Comparison of ENCODE assay signal across 2 cellular contexts in the genomic region with DNA sequence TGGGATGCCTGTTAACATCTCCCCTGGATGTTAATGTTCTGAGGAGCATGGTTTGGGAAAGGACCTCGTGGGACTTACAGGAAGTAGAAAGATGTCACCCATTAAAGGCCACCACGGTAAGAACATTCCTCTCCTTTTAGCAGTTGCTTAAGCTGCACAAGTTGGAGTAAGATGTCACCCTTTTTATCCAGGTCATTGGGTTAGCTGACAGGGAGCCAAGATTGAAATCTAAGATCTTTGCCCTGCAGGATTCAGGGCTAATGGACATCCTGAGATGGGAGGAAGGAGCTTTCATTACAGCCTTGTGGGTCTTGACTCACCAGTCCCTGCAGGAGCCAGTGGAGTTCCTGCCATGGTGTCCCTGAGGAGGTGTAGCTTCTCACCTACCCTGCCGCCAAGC.
TF ChIP-seq lines count a peak whose summit lies in the region.

No MANE protein-coding gene starts in this region.

TF ChIP-seq in HepG2, 621 proteins besides CTCF, POLR2A, EP300 and RAD21:
- TF ChIP-seq, protein P1, sequence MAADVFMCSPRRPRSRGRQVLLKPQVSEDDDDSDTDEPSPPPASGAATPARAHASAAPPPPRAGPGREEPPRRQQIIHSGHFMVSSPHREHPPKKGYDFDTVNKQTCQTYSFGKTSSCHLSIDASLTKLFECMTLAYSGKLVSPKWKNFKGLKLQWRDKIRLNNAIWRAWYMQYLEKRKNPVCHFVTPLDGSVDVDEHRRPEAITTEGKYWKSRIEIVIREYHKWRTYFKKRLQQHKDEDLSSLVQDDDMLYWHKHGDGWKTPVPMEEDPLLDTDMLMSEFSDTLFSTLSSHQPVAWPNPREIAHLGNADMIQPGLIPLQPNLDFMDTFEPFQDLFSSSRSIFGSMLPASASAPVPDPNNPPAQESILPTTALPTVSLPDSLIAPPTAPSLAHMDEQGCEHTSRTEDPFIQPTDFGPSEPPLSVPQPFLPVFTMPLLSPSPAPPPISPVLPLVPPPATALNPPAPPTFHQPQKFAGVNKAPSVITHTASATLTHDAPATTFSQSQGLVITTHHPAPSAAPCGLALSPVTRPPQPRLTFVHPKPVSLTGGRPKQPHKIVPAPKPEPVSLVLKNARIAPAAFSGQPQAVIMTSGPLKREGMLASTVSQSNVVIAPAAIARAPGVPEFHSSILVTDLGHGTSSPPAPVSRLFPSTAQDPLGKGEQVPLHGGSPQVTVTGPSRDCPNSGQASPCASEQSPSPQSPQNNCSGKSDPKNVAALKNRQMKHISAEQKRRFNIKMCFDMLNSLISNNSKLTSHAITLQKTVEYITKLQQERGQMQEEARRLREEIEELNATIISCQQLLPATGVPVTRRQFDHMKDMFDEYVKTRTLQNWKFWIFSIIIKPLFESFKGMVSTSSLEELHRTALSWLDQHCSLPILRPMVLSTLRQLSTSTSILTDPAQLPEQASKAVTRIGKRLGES (CRISPR knock-in tag; IDR thresholded peaks at IDR 0.05; ENCODE audit: borderline replicate concordance): no peak
- TF ChIP-seq, protein P2, sequence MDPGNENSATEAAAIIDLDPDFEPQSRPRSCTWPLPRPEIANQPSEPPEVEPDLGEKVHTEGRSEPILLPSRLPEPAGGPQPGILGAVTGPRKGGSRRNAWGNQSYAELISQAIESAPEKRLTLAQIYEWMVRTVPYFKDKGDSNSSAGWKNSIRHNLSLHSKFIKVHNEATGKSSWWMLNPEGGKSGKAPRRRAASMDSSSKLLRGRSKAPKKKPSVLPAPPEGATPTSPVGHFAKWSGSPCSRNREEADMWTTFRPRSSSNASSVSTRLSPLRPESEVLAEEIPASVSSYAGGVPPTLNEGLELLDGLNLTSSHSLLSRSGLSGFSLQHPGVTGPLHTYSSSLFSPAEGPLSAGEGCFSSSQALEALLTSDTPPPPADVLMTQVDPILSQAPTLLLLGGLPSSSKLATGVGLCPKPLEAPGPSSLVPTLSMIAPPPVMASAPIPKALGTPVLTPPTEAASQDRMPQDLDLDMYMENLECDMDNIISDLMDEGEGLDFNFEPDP (CRISPR knock-in tag; conservative IDR thresholded peaks at IDR 0.05): 0 out of 2 replicates have a peak, but pooled peaks have one; percentile 55

TF ChIP-seq in H1, 55 proteins besides CTCF, POLR2A, EP300 and RAD21:
- TF ChIP-seq SIRT6 (IDR thresholded peaks at IDR 0.05; ENCODE audit: low read length) (no peak), FOSL1 (IDR thresholded peaks at IDR 0.05; ENCODE audit: insufficient read depth, low read depth, low read length) (no peak), RFX5 (IDR thresholded peaks at IDR 0.05; ENCODE audit: borderline replicate concordance, low read depth, low read length) (no peak), SAP30 (IDR thresholded peaks at IDR 0.05; ENCODE audit: insufficient read depth, insufficient replicate concordance, low read length) (no peak), ASH2L (IDR thresholded peaks at IDR 0.05; ENCODE audit: low read length) (no peak), EZH2 (IDR thresholded peaks at IDR 0.05; ENCODE audit: low read depth, low read length, severe bottlenecking) (no peak), CBX5 (IDR thresholded peaks at IDR 0.05; ENCODE audit: low read depth, low read length) (no peak), SIN3A (conservative IDR thresholded peaks at IDR 0.05 in 1 of 2, IDR thresholded peaks at IDR 0.05 in 1 of 2; ENCODE audit: low read depth in 1 of 2, low read length in 2 of 2) (no peak), CEBPB (IDR thresholded peaks at IDR 0.05; ENCODE audit: low read depth, low read length) (no peak), PHF8 (conservative IDR thresholded peaks at IDR 0.05; ENCODE audit: low read depth, low read length) (no peak), RBBP5 (IDR thresholded peaks at IDR 0.05; ENCODE audit: borderline replicate concordance, low read depth, low read length) (no peak), TBP (IDR thresholded peaks at IDR 0.05; ENCODE audit: low read depth, low read length) (no peak), EGR1 (IDR thresholded peaks at IDR 0.05; ENCODE audit: borderline replicate concordance, low read depth, low read length) (no peak), POLR2AphosphoS5 (IDR thresholded peaks at IDR 0.05; ENCODE audit: low read depth, low read length) (no peak), GABPA (IDR thresholded peaks at IDR 0.05; ENCODE audit: borderline replicate concordance, insufficient read depth, low read length) (no peak), TCF12 (IDR thresholded peaks at IDR 0.05; ENCODE audit: low read depth, low read length) (no peak), TEAD4 (IDR thresholded peaks at IDR 0.05; ENCODE audit: low read depth, low read length) (no peak), SRF (IDR thresholded peaks at IDR 0.05; ENCODE audit: low read depth, low read length) (no peak)
- TF ChIP-seq, protein P3, sequence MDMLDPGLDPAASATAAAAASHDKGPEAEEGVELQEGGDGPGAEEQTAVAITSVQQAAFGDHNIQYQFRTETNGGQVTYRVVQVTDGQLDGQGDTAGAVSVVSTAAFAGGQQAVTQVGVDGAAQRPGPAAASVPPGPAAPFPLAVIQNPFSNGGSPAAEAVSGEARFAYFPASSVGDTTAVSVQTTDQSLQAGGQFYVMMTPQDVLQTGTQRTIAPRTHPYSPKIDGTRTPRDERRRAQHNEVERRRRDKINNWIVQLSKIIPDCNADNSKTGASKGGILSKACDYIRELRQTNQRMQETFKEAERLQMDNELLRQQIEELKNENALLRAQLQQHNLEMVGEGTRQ (IDR thresholded peaks at IDR 0.05; ENCODE audit: low read length): no peak
- TF ChIP-seq, protein P4, sequence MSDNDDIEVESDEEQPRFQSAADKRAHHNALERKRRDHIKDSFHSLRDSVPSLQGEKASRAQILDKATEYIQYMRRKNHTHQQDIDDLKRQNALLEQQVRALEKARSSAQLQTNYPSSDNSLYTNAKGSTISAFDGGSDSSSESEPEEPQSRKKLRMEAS (IDR thresholded peaks at IDR 0.05): no peak
